8 cellular contexts compared by ENCODE assay signal in genomic region chr17:64073771-64074703, GRCh38. TPM values are rescaled to one million over a fixed set of nuclear protein-coding genes. Genes with fewer than 3 reads are reported as not detected.
DNase-seq lines count a peak whose midpoint lies in the region; ATAC-seq and TF ChIP-seq lines count a peak whose summit lies in the region.

No MANE protein-coding gene starts in this region.

- peaks cover 13% of the 10 kb centered on the region for H3K9me3 ChIP-seq in endodermal cell (ENCODE audit: control insufficient read depth, low read length)

- H3K4me1 ChIP-seq in endodermal cell (ENCODE audit: control insufficient read depth, insufficient read depth, low read length) = no peaks in the 10 kb centered on the region

- peak; percentile 62 for ATAC-seq in GM18505 (IDR thresholded peaks at IDR 0.05; ENCODE audit: unreplicated experiment)

- H3K27me3 ChIP-seq in endodermal cell (ENCODE audit: control insufficient read depth, insufficient read depth, low read length, poor library complexity, severe bottlenecking) = no peaks in the 10 kb centered on the region

- peaks cover 48% of the 10 kb centered on the region for H3K36me3 Mint-ChIP-seq in HFFc6 (ENCODE audit: low read depth)
- H3K36me3 Mint-ChIP-seq in endodermal cell (ENCODE audit: low read depth) = peaks cover 42% of the 10 kb centered on the region

- H3K9ac ChIP-seq in endodermal cell (ENCODE audit: extremely low read depth, low read length, poor library complexity, severe bottlenecking) = no peak overlapping the region

- WGBS in endodermal cell (ENCODE audit: insufficient coverage in 1 of 2, insufficient read length in 1 of 2), 2 experiments = 94 to 95% methylated on average over 6 to 8 of the region's 9 CpGs

- H3K9me3 Mint-ChIP-seq in HFFc6 (peaks cover 18% of the 10 kb centered on the region), endodermal cell (peaks cover 11% of the 10 kb centered on the region)

- H3K27ac Mint-ChIP-seq in HFFc6 = peak overlapping the region; percentile 61
- no peak overlapping the region for H3K27ac Mint-ChIP-seq in endodermal cell

- peaks cover 14% of the 10 kb centered on the region for H3K36me3 ChIP-seq in endodermal cell (ENCODE audit: control insufficient read depth, insufficient read depth, low read length)

- no peak overlapping the region for H3K4me3 ChIP-seq in endodermal cell (ENCODE audit: low read length)

- H3K4me3 Mint-ChIP-seq in HFFc6 = no peak overlapping the region
- H3K4me3 Mint-ChIP-seq in endodermal cell = no peak overlapping the region

- no peak for TF ChIP-seq POLR2A in GM18505 (IDR thresholded peaks at IDR 0.05; ENCODE audit: borderline replicate concordance, extremely low read depth, insufficient read depth, insufficient read length)

- TF ChIP-seq CTCF in HFFc6 (IDR thresholded peaks at IDR 0.05) (no peak), endodermal cell (conservative IDR thresholded peaks at IDR 0.05) (no peak)

- H3K27me3 Mint-ChIP-seq in HFFc6 (ENCODE audit: insufficient read depth) = no peaks in the 10 kb centered on the region; the same call in 1 of the 2 replicates
- H3K27me3 Mint-ChIP-seq in endodermal cell (ENCODE audit: insufficient read depth) = no peaks in the 10 kb centered on the region

- H3K4me1 Mint-ChIP-seq in HFFc6 (ENCODE audit: low read depth) (peaks cover 18% of the 10 kb centered on the region), endodermal cell (no peaks in the 10 kb centered on the region)

- DNase-seq in HFFc6 (no peak), NCI-H1417 treated with DMSO at 0.1 percent for 48 hours (lab: John Stamatoyannopoulos, UW) (peak; percentile 50), endodermal cell (peak; percentile 25), activated T-cell treated with anti-CD3 and anti-CD28 coated beads for 4 hours (no peak), NCI-H128 (lab: John Stamatoyannopoulos, UW; ENCODE audit: unreplicated experiment) (no peak), nucleus accumbens (lab: John Stamatoyannopoulos, UW) (no peak)
- no peak for DNase-seq in stimulated activated CD4-positive, alpha-beta T cell treated with anti-CD3 and anti-CD28 coated beads, Interleukin-4, amount 100 ng/mL, for 4 hours

- no peak overlapping the region for H3K27ac ChIP-seq in endodermal cell (ENCODE audit: low read depth, low read length)

RNA-seq across cellular contexts. Expression of gene ICAM2, which starts 53.6 kb away (rescaled TPM):
- total RNA-seq in HFFc6 (2021; fragmentation: NEBNext Ultra II Directional; extraction: Animal tissue kit (Norgen Biotek cat#: 25700)) = 1 to 10 TPM in 4 of 6 experiments, under 1 TPM in 2; 0.91 to 2.5 (median 1.3) TPM
- under 1 TPM in 1 of 2 donors, not detected in 1; 0.75 TPM for total RNA-seq in endodermal cell
- not detected for polyA plus RNA-seq in endodermal cell (2013, experiment 1 of 2)
- polyA plus RNA-seq in endodermal cell (2013, experiment 2 of 2) = not detected

RNA-seq across cellular contexts. Expression of gene ERN1, which starts 55.9 kb away (rescaled TPM):
- 10 to 100 TPM in 2 of 6 experiments, 1 to 10 TPM in 4; 6.8 to 12.8 (median 7.9) TPM for total RNA-seq in HFFc6 (2021; fragmentation: NEBNext Ultra II Directional; extraction: Animal tissue kit (Norgen Biotek cat#: 25700))
- total RNA-seq in endodermal cell = 10 to 100 TPM in 1 of 2 donors, 1 to 10 TPM in 1; 9.0 to 13.7 TPM
- polyA plus RNA-seq in endodermal cell (2013, experiment 1 of 2) = 3.0 TPM
- polyA plus RNA-seq in endodermal cell (2013, experiment 2 of 2) = 3.6 TPM

Comparison
In these comparisons a context has a peak if more than half of its experiments do, and no peak if none do; other contexts are left out.
1. DNase-seq: peak in NCI-H1417 treated with DMSO at 0.1 percent for 48 hours (single experiment) and endodermal cell (single experiment); none in HFFc6 (single experiment), stimulated activated CD4-positive, alpha-beta T cell treated with anti-CD3 and anti-CD28 coated beads, Interleukin-4, amount 100 ng/mL, for 4 hours (0 of 2), activated T-cell treated with anti-CD3 and anti-CD28 coated beads for 4 hours (single experiment), NCI-H128 (single experiment) and nucleus accumbens (0 of 56).